In the genomic region with DNA sequence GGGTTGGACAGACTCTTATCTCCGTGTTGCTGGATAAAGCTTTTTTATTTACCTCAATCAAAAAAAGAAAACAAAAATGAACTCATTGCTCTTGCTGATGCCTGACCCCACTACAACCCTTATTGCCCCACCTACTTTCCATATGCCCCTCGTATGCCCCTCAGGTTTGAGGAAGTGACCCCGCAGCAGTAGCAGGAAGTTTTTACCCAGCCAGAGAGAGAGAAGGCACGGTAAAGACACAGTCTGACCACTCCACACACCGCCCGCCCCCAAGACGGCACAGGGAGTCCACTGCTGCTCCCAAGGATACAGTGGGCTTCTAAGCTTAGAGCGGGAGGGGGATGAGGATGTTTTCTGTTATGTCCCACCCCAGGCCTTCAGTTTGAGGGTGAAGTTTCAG, we compare ENCODE assay signal across 11 cellular contexts. TPM values are rescaled to one million over a fixed set of nuclear protein-coding genes. Genes with fewer than 3 reads are reported as not detected.
A peak's percentile ranks its signal among the peaks of the same experiment; 100 is the strongest.
DNase-seq lines count a peak whose midpoint lies in the region; FAIRE-seq and TF ChIP-seq lines count a peak whose summit lies in the region.
"Had no signal": no experiment of that assay in that cellular context is flagged by ENCODE, and none has a peak within 500 bp of the region (broad histone marks: within the 10 kb centered on the region; RNA-seq: fewer than 3 reads in every experiment).

No MANE protein-coding gene starts in this region.

- no peaks in the 10 kb centered on the region for H3K79me2 ChIP-seq in H9 (ENCODE audit: insufficient read depth, low read length)

- no CpG with 5 or more reads among the region's 8 CpGs for WGBS in H9 (ENCODE audit: extremely low coverage, insufficient read length, low lambda C conversion rate)

- H3K9me3 ChIP-seq in muscle layer of duodenum (ENCODE audit: control insufficient read depth in 1 of 2, low read length in 2 of 2) (no peaks in the 10 kb centered on the region), A673 (ENCODE audit: low read depth, low read length, poor library complexity, severe bottlenecking) (no peaks in the 10 kb centered on the region), H9 (ENCODE audit: control insufficient read depth, low read depth, low read length) (no peaks in the 10 kb centered on the region)

- H2AK5ac ChIP-seq in H9 (ENCODE audit: insufficient read length, low read length): no peak overlapping the region

- no peak overlapping the region for H3K23ac ChIP-seq in H9 (ENCODE audit: insufficient read length, low read depth, low read length)

- H3K79me1 ChIP-seq in H9 (ENCODE audit: insufficient read depth, low read depth, low read length, poor library complexity, severe bottlenecking): no peaks in the 10 kb centered on the region

- intact Hi-C loops in CD14-positive monocyte (cut with micrococcal nuclease): loop anchor here in 1 of 2 donors (1.0 kb wide), 1 partner anchor 9 kb away; no protein-coding TSS in a partner anchor
- intact Hi-C loops in A673 (cut with micrococcal nuclease; ENCODE audit: unreplicated experiment): no loop called here

- peak overlapping the region; percentile 7 for H3K27ac ChIP-seq in angular gyrus (ENCODE audit: low read depth, low read length)
- peak overlapping the region; percentile 70 for H3K27ac ChIP-seq in muscle layer of duodenum (ENCODE audit: low read length)
- no peak overlapping the region for H3K27ac ChIP-seq in A673 (ENCODE audit: low read depth, low read length, poor library complexity, severe bottlenecking)
- H3K27ac ChIP-seq in H9 (ENCODE audit: insufficient read length, low read depth, low read length): no peak overlapping the region
- H3K27ac ChIP-seq: GM23248 had no signal

- POLR2A ChIA-PET in A673 (lab: Charles Lee; ENCODE audit: low non-redundant PET): interaction anchor here (0.5 kb wide), 1 partner anchor 10 kb away, joined by 11 read pairs; the partner anchor contains the start of gene PLEKHO1

- no peaks in the 10 kb centered on the region for H3K27me3 ChIP-seq in muscle layer of duodenum (ENCODE audit: low read depth, low read length)
- H3K27me3 ChIP-seq in A673 (replicated peaks; ENCODE audit: insufficient read depth, low read depth, low read length, poor library complexity): no peaks in the 10 kb centered on the region
- no peaks in the 10 kb centered on the region for H3K27me3 ChIP-seq in H9 (ENCODE audit: insufficient read depth, low read length)

- H3K4me3 ChIP-seq in muscle layer of duodenum (ENCODE audit: low read depth in 1 of 2, low read length in 2 of 2) (no peak overlapping the region), A673 (ENCODE audit: low read depth, low read length, poor library complexity, severe bottlenecking) (no peak overlapping the region)
- H3K4me3 ChIP-seq: GM23248 had no signal

- peaks cover 0 to 1% (median 0%) of the 10 kb centered on the region in 3 donors for H3K27me3 Mint-ChIP-seq in CD14-positive monocyte (ENCODE audit: low read depth in 3 of 3)
- no peaks in the 10 kb centered on the region for H3K27me3 Mint-ChIP-seq in H9 (ENCODE audit: low read depth)

- no peak overlapping the region for H4K91ac ChIP-seq in H9 (ENCODE audit: insufficient read length, low read depth, low read length)

- H3K4me1 ChIP-seq in muscle layer of duodenum (ENCODE audit: control insufficient read depth in 1 of 2, insufficient read depth in 2 of 2, low read length in 2 of 2): peaks cover 15 to 75% of the 10 kb centered on the region in 2 donors
- H3K4me1 ChIP-seq in A673 (ENCODE audit: insufficient read depth, low read length, poor library complexity, severe bottlenecking): peaks cover 22% of the 10 kb centered on the region
- H3K4me1 ChIP-seq in H9 (ENCODE audit: insufficient read depth, low read length): peaks cover 16% of the 10 kb centered on the region

- H3K18ac ChIP-seq in H9 (ENCODE audit: insufficient read length, low read depth, low read length): no peak overlapping the region

- H2BK5ac ChIP-seq in H9 (ENCODE audit: insufficient read length, low read length): no peak overlapping the region

- H3K36me3 Mint-ChIP-seq in CD14-positive monocyte (peaks cover 60 to 63% of the 10 kb centered on the region in 2 donors), H9 (ENCODE audit: insufficient read depth in 1 of 3, low read depth in 3 of 3) (peaks cover 38 to 64% (median 55%) of the 10 kb centered on the region in 3 experiments)

- no peaks in the 10 kb centered on the region for H4K20me1 ChIP-seq in H9 (ENCODE audit: control insufficient read depth, insufficient read depth, insufficient read length)

- H3K27ac Mint-ChIP-seq in CD14-positive monocyte (peak overlapping the region; percentile 95 to 99 (median 99)), H9 (peak overlapping the region in 1 of 3 experiments; percentile 80; a peak in 1 of 7 replicates)

- H2BK12ac ChIP-seq in H9 (ENCODE audit: insufficient read length, low read depth, low read length): no peak overlapping the region

- no peak overlapping the region for H2AFZ ChIP-seq in H9 (ENCODE audit: low read length)
- H2AFZ ChIP-seq: GM23248 had no signal

- no peak overlapping the region for H4K8ac ChIP-seq in H9 (replicated peaks; ENCODE audit: insufficient read length, low read depth, low read length)

- H3K56ac ChIP-seq in H9 (ENCODE audit: insufficient read length, low read depth, low read length): no peak overlapping the region

- BruUV-seq in A673 (replicated peaks; lab: Mats Ljungman, UMichigan): no TSS peak

- TF ChIP-seq CTCF in CD14-positive monocyte (IDR thresholded peaks at IDR 0.05): no peak
- no peak for TF ChIP-seq CTCF in A673 (conservative IDR thresholded peaks at IDR 0.05; ENCODE audit: low read depth, low read length)
- no peak for TF ChIP-seq CTCF in H9 (conservative IDR thresholded peaks at IDR 0.05)
- TF ChIP-seq CTCF in D721Med (IDR thresholded peaks at IDR 0.05; ENCODE audit: insufficient read depth, missing control alignments): no peak

- in situ Hi-C loops in KBM-7 (cut with MboI; ENCODE audit: low pct_unique_long_range_greater_than_20kb, low sequenced_read_pairs): no loop called here

- CTCF ChIA-PET in A673 (lab: Charles Lee): no interaction called here

- H3K4ac ChIP-seq in H9 (ENCODE audit: low read depth, low read length): no peak overlapping the region

- H3K36me3 ChIP-seq in muscle layer of duodenum (ENCODE audit: control insufficient read depth in 1 of 2, insufficient read depth in 2 of 2, low read length in 2 of 2) (peaks cover 23 to 37% of the 10 kb centered on the region in 2 donors), A673 (ENCODE audit: insufficient read depth, low read length, poor library complexity, severe bottlenecking) (peaks cover 51% of the 10 kb centered on the region)

- no peak for FAIRE-seq in D721Med (lab: Jason Lieb, UNC)

- DNase-seq in CD14-positive monocyte (ENCODE audit: low spot score): peak; percentile 72
- peak; percentile 65 for DNase-seq in KBM-7
- DNase-seq in A673 (ENCODE audit: low spot score): no peak
- DNase-seq in H9: no peak
- DNase-seq in D721Med (ENCODE audit: insufficient read length, low spot score): no peak
- DNase-seq in H4 (ENCODE audit: low spot score): no peak
- DNase-seq: Calu3; GM23248; stimulated activated CD4-positive, alpha-beta T cell treated with anti-CD3 and anti-CD28 coated beads, Interleukin-4, amount 100 ng/mL, for 24 hours had no signal

- H3K9ac ChIP-seq in H9 (ENCODE audit: extremely low read depth, insufficient read length, low read length): no peak overlapping the region
- H3K9ac ChIP-seq: GM23248 had no signal

- no peak overlapping the region for H3K4me2 ChIP-seq in H9 (ENCODE audit: insufficient read depth, insufficient read length, low read length)

- H4K5ac ChIP-seq in H9 (ENCODE audit: insufficient read length, low read depth, low read length): no peak overlapping the region

- no peak overlapping the region for H2BK120ac ChIP-seq in H9 (ENCODE audit: low read depth, low read length, poor library complexity, severe bottlenecking)

- H3K14ac ChIP-seq in H9 (ENCODE audit: insufficient read depth, low read length): no peak overlapping the region

- no peak overlapping the region for H2BK20ac ChIP-seq in H9 (ENCODE audit: low read depth, low read length, poor library complexity, severe bottlenecking)

- no peak overlapping the region for H3T11ph ChIP-seq in H9 (ENCODE audit: low read length)

- H2BK15ac ChIP-seq in H9 (ENCODE audit: low read depth, low read length): no peak overlapping the region

- H3K4me1 Mint-ChIP-seq in CD14-positive monocyte: peaks cover 98% of the 10 kb centered on the region
- H3K4me1 Mint-ChIP-seq in H9: peaks cover 38 to 39% of the 10 kb centered on the region in 2 experiments

- H3K23me2 ChIP-seq in H9 (ENCODE audit: insufficient read length, low read depth, low read length, poor library complexity, severe bottlenecking): peaks cover 7% of the 10 kb centered on the region

- peak overlapping the region; percentile 76 to 82 for H3K4me3 Mint-ChIP-seq in CD14-positive monocyte
- no peak overlapping the region for H3K4me3 Mint-ChIP-seq in H9

- H3K9me3 Mint-ChIP-seq in CD14-positive monocyte: peaks cover 0 to 5% (median under 1%) of the 10 kb centered on the region in 7 donors
- H3K9me3 Mint-ChIP-seq in H9: no peaks in the 10 kb centered on the region; a peak in 1 of 5 replicates

RNA-seq across cellular contexts. Expression of gene PLEKHO1, which starts 9.8 kb away (rescaled TPM):
- 100 to 1,000 TPM in 1 of 2 donors, 10 to 100 TPM in 1; 87.2 to 110 TPM for polyA plus RNA-seq in CD14-positive monocyte
- total RNA-seq in A673 (2021) (67.2 and 73.1 TPM in 2 replicates), H9 (2021) (47.6 and 48.1 TPM in 2 replicates)
- total RNA-seq in H4 (2014; rRNA removed; shearing (Covaris generic)): 24.9 and 25.9 TPM in 2 replicates

Comparison
In these comparisons a context has a peak if more than half of its experiments do, and no peak if none do; other contexts are left out.
1. DNase-seq: peak in CD14-positive monocyte (single experiment) and KBM-7 (single experiment); none in A673 (single experiment), H9 (single experiment), D721Med (single experiment) and H4 (single experiment).
2. H3K4me3 Mint-ChIP-seq: peak in CD14-positive monocyte (2 of 2); none in H9 (0 of 2).
3. H3K27ac ChIP-seq: peak in angular gyrus (single experiment) and muscle layer of duodenum (single experiment); none in A673 (single experiment) and H9 (single experiment).